In the genomic region with DNA sequence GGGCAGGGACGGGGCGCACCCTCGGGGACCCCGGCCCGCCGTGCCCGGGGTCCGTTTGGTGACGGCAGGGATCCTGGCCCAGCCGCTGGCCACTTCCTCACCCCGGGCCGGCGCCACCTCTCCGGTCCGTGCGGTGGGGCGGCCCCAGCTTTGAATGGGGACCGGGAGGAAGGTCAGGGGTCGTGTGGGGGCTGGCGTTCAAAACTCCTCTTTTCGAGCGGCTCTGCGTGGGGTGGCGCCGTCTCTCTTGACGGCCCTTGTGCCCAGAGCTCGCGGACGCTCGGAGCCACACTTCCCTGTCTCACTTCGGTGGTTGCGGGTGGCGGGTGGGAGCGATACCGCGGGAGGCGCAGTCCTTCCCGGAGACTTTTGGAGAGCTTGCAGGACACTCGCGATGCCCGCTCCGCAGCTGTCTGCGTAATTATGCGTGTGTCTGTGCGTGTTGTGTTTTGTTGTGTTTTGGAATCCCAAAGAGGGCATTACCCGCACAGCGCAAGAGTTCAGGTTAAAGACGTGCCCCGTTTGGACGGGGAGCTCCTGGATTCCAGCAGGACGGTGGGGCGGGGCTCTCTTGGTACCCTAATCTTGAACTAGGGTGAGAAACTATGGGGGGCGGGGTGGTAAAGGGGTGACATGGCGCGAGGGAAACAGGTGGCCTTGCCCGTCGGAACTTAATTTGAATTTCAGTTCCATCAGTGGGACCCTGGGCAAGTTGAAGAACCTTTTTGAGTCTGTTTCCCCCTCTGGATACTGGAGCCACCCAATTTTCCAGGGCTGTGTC, we compare ENCODE assay signal across 8 cellular contexts. TPM values are rescaled to one million over a fixed set of nuclear protein-coding genes. Genes with fewer than 3 reads are reported as not detected.
A peak's percentile ranks its signal among the peaks of the same experiment; 100 is the strongest.
DNase-seq lines count a peak whose midpoint lies in the region; ATAC-seq, FAIRE-seq and TF ChIP-seq lines count a peak whose summit lies in the region.

No MANE protein-coding gene starts in this region.

- peak; percentile 11 for ATAC-seq in GM19463 (IDR thresholded peaks at IDR 0.05; ENCODE audit: unreplicated experiment)
- no peak for ATAC-seq in HepG2
- ATAC-seq in thoracic aorta (ENCODE audit: insufficient number of reproducible peaks, low FRiP score, low read depth), result no peak

- POLR2A ChIA-PET in HepG2 (lab: Yijun Ruan, JAX), result no interaction called here

- FAIRE-seq in HepG2 (lab: Jason Lieb, UNC), result no peak

- TF ChIP-seq EP300 in Ishikawa (IDR thresholded peaks at IDR 0.05; ENCODE audit: borderline replicate concordance) (no peak), HepG2 (IDR thresholded peaks at IDR 0.05; ENCODE audit: low read depth in 2 of 2, low read length in 2 of 2) (no peak), HepG2 (CRISPR knock-in tag; IDR thresholded peaks at IDR 0.05; ENCODE audit: borderline replicate concordance) (no peak)

- H3K27ac ChIP-seq in BLaER1 treated with 17β-estradiol and CSF1 and Interleukin-3, amounts not matched to agents 10 nM and 100 nM, result peak overlapping the region; percentile 73 to 98 (median 93)
- H3K27ac ChIP-seq in HepG2 (ENCODE audit: extremely low read length, insufficient read depth, low read length) (no peak overlapping the region), thoracic aorta (no peak overlapping the region)

- peaks cover 21% of the 10 kb centered on the region for H3K4me1 Mint-ChIP-seq in brain

- H3K27ac Mint-ChIP-seq in brain, result peak overlapping the region in 1 of 5 experiments; percentile 47

- no TSS peak for BruUV-seq in HepG2 (replicated peaks; lab: Mats Ljungman, UMichigan)

- H3K27me3 Mint-ChIP-seq in brain, result peaks cover 69% of the 10 kb centered on the region

- H3K9me3 ChIP-seq in BLaER1 treated with 17β-estradiol and CSF1 and Interleukin-3, amounts not matched to agents 10 nM and 100 nM (replicated peaks in 1 of 11), result no peaks in the 10 kb centered on the region
- H3K9me3 ChIP-seq in HepG2 (ENCODE audit: low read length) (no peaks in the 10 kb centered on the region), thoracic aorta (no peaks in the 10 kb centered on the region)

- 60% methylated on average over 37 of the region's 57 CpGs for whole genome bisulfite sequencing in HepG2 (ENCODE audit: low lambda C conversion rate)

- no peak for TF ChIP-seq POLR2A in HepG2 (IDR thresholded peaks at IDR 0.05; ENCODE audit: insufficient read depth in 1 of 2, low read depth in 2 of 2, low read length in 2 of 2)

- H4K20me1 ChIP-seq in BLaER1 treated with 17β-estradiol and CSF1 and Interleukin-3, amounts not matched to agents 10 nM and 100 nM, result peaks cover 14 to 49% (median 41%) of the 10 kb centered on the region in 11 experiments; a peak in 20 of 22 replicates
- H4K20me1 ChIP-seq in HepG2 (ENCODE audit: insufficient read depth, low read length), result no peaks in the 10 kb centered on the region; the same call in 1 of the 2 replicates

- TF ChIP-seq RAD21 in Ishikawa (IDR thresholded peaks at IDR 0.05; ENCODE audit: low read depth) (no peak), HepG2 (CRISPR knock-in tag; IDR thresholded peaks at IDR 0.05) (no peak)

- intact Hi-C loops in HepG2 (cut with micrococcal nuclease; ENCODE audit: unreplicated experiment), result no loop called here

- CTCF ChIA-PET in HepG2 (lab: Yijun Ruan, JAX; ENCODE audit: low intra/inter-chr PET ratio, low total read pairs), result no interaction called here

- peaks cover 0 to 8% (median 0%) of the 10 kb centered on the region in 11 experiments; a peak in 2 of 22 replicates for H3K27me3 ChIP-seq in BLaER1 treated with 17β-estradiol and CSF1 and Interleukin-3, amounts not matched to agents 10 nM and 100 nM
- H3K27me3 ChIP-seq in HepG2 (ENCODE audit: control insufficient read depth in 1 of 2, insufficient read depth in 2 of 2, low read length in 2 of 2), result peaks cover 5 to 74% of the 10 kb centered on the region in 2 experiments; a peak in 4 of 5 replicates
- H3K27me3 ChIP-seq in thoracic aorta (replicated peaks; ENCODE audit: insufficient read depth), result no peaks in the 10 kb centered on the region

- H3K36me3 Mint-ChIP-seq in brain, result no peaks in the 10 kb centered on the region

- H3K4me1 ChIP-seq in BLaER1 treated with 17β-estradiol and CSF1 and Interleukin-3, amounts not matched to agents 10 nM and 100 nM, result peaks cover 52 to 72% (median 60%) of the 10 kb centered on the region in 10 experiments
- H3K4me1 ChIP-seq in HepG2 (ENCODE audit: insufficient read depth, low read length) (no peaks in the 10 kb centered on the region), thoracic aorta (ENCODE audit: control insufficient read depth in 1 of 2, low read depth in 2 of 2) (peaks cover 0 to 2% of the 10 kb centered on the region in 2 donors)

- peak overlapping the region; percentile 87 to 100 (median 98) for H3K4me2 ChIP-seq in BLaER1 treated with 17β-estradiol and CSF1 and Interleukin-3, amounts not matched to agents 10 nM and 100 nM
- peak overlapping the region; percentile 69 for H3K4me2 ChIP-seq in HepG2 (ENCODE audit: low read depth, low read length)

- DNase-seq in HepG2 (ENCODE audit: low spot score) (no peak), thoracic aorta (ENCODE audit: low spot score) (no peak), KBM-7 (no peak), NCI-H2029 treated with DMSO at 0.1 percent for 48 hours (lab: John Stamatoyannopoulos, UW) (no peak)

- no peaks in the 10 kb centered on the region for H3K79me2 ChIP-seq in HepG2 (ENCODE audit: insufficient read depth, low read length)

- H3K36me3 ChIP-seq in BLaER1 treated with 17β-estradiol and CSF1 and Interleukin-3, amounts not matched to agents 10 nM and 100 nM, result peaks cover 0 to 7% (median 0%) of the 10 kb centered on the region in 11 experiments; a peak in 1 of 22 replicates
- no peaks in the 10 kb centered on the region for H3K36me3 ChIP-seq in HepG2 (replicated peaks in 1 of 2; ENCODE audit: control insufficient read depth in 1 of 2, insufficient read depth in 2 of 2, low read length in 2 of 2)
- H3K36me3 ChIP-seq in thoracic aorta, result no peaks in the 10 kb centered on the region

- H3K9ac ChIP-seq in BLaER1 treated with 17β-estradiol and CSF1 and Interleukin-3, amounts not matched to agents 10 nM and 100 nM, result peak overlapping the region; percentile 85 to 99 (median 95)
- no peak overlapping the region for H3K9ac ChIP-seq in HepG2 (ENCODE audit: insufficient read depth, low read depth, low read length)

- no peak overlapping the region for H2AFZ ChIP-seq in HepG2 (ENCODE audit: low read length)

- peak overlapping the region; percentile 88 to 100 (median 98) for H3K4me3 ChIP-seq in BLaER1 treated with 17β-estradiol and CSF1 and Interleukin-3, amounts not matched to agents 10 nM and 100 nM
- H3K4me3 ChIP-seq in HepG2 (replicated peaks in 1 of 3; ENCODE audit: insufficient read depth in 1 of 3, low read depth in 2 of 3, low read length in 3 of 3), result peak overlapping the region in 2 of 3 experiments; percentile 8 to 65; a peak in 1 of 6 replicates
- H3K4me3 ChIP-seq in thoracic aorta, result peak overlapping the region; percentile 72

- in situ Hi-C loops in HepG2 (cut with HindIII; ENCODE audit: extremely low pct_ligation_motif_present, low pct_unique_long_range_greater_than_20kb) (no loop called here), KBM-7 (cut with MboI; ENCODE audit: low pct_unique_long_range_greater_than_20kb, low sequenced_read_pairs) (no loop called here)

- peak overlapping the region; percentile 79 to 87 (median 85) for H3K4me3 Mint-ChIP-seq in brain

- TF ChIP-seq CTCF in brain (conservative IDR thresholded peaks at IDR 0.05) (no peak), HepG2 (CRISPR knock-in tag; IDR thresholded peaks at IDR 0.05) (no peak), thoracic aorta (IDR thresholded peaks at IDR 0.05) (no peak)

- H3K9me3 Mint-ChIP-seq in brain, result peaks cover 0 to 22% (median 3%) of the 10 kb centered on the region in 5 experiments

TF ChIP-seq in Ishikawa, 13 proteins besides CTCF, POLR2A, EP300 and RAD21 (continues in another document):
- TF ChIP-seq ZBTB7A (IDR thresholded peaks at IDR 0.05; ENCODE audit: low read depth), result peak; percentile 77; the same call in 1 of the 2 replicates

TF ChIP-seq in HepG2, 621 proteins besides CTCF, POLR2A, EP300 and RAD21 (continues in another document):
- no peak for TF ChIP-seq ZNF577 (CRISPR knock-in tag; IDR thresholded peaks at IDR 0.05; ENCODE audit: borderline replicate concordance, low read depth)
- 0 out of 2 replicates have a peak, but pooled peaks have one; percentile 21 for TF ChIP-seq ZNF547 (CRISPR knock-in tag; IDR thresholded peaks at IDR 0.05)
- TF ChIP-seq, protein P1, sequence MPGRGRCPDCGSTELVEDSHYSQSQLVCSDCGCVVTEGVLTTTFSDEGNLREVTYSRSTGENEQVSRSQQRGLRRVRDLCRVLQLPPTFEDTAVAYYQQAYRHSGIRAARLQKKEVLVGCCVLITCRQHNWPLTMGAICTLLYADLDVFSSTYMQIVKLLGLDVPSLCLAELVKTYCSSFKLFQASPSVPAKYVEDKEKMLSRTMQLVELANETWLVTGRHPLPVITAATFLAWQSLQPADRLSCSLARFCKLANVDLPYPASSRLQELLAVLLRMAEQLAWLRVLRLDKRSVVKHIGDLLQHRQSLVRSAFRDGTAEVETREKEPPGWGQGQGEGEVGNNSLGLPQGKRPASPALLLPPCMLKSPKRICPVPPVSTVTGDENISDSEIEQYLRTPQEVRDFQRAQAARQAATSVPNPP (CRISPR knock-in tag; IDR thresholded peaks at IDR 0.05), result no peak

RNA-seq across cellular contexts. Expression of gene PLCG2, which starts 0.6 kb away (rescaled TPM):
- polyA plus RNA-seq in brain (ENCODE audit: insufficient read depth, low read depth, low replicate concordance) (6.8 TPM), HepG2 (2011; rRNA removed) (0.18 and 0.63 TPM in 2 replicates)
- total RNA-seq in HepG2 (2016; rRNA removed; fragmentation: Illumina TruSeq; extraction: Trizol) (0.13 TPM in 1 of 2 replicates, not detected in the other), thoracic aorta (10 to 100 TPM; 11.6 to 30.9 TPM)
- under 0.01 TPM in 1 of 2 replicates, not detected in the other for total RNA-seq in HepG2 (2016; cell fraction: cytosol; rRNA removed; fragmentation: Illumina TruSeq; extraction: Trizol; ENCODE audit: low read depth)
- total RNA-seq in HepG2 (2016; cell fraction: insoluble cytoplasmic fraction; rRNA removed; fragmentation: Illumina TruSeq; extraction: Trizol), result 0.06 TPM in 1 of 2 replicates, not detected in the other
- total RNA-seq in HepG2 (2016; cell fraction: membrane; rRNA removed; fragmentation: Illumina TruSeq; extraction: Trizol), result not detected in 2 replicates
- not detected in 2 replicates for total RNA-seq in HepG2 (2016; cell fraction: nucleus; rRNA removed; fragmentation: Illumina TruSeq; extraction: Trizol)
- polyA plus RNA-seq in HepG2 (2011; cell fraction: cytosol; rRNA removed), result 0.31 and 0.46 TPM in 2 replicates
- 1.1 and 2.2 TPM in 2 replicates for polyA plus RNA-seq in HepG2 (2011; cell fraction: nucleus; rRNA removed)
- 1.6 and 2.5 TPM in 2 replicates for polyA plus RNA-seq in HepG2 (2012)
- polyA plus RNA-seq in HepG2 (2016; cell fraction: cytosol; fragmentation: Illumina TruSeq; extraction: Trizol; ENCODE audit: low read depth), result not detected in 2 replicates
- polyA plus RNA-seq in HepG2 (2016; cell fraction: insoluble cytoplasmic fraction; fragmentation: Illumina TruSeq; extraction: Trizol; ENCODE audit: low read depth), result not detected in 2 replicates
- polyA plus RNA-seq in HepG2 (2016; cell fraction: membrane; fragmentation: Illumina TruSeq; extraction: Trizol; ENCODE audit: low read depth), result not detected in 2 replicates
- not detected in 2 replicates for polyA plus RNA-seq in HepG2 (2016; cell fraction: nucleus; fragmentation: Illumina TruSeq; extraction: Trizol; ENCODE audit: insufficient read depth, low read depth)
- polyA minus RNA-seq in HepG2 (2011; rRNA and poly(A)+ RNA removed; ENCODE audit: low replicate concordance), result 4.0 and 7.0 TPM in 2 replicates
- not detected in 2 replicates for polyA minus RNA-seq in HepG2 (2011; cell fraction: cytosol; rRNA and poly(A)+ RNA removed)
- 1.1 and 2.3 TPM in 2 replicates for polyA minus RNA-seq in HepG2 (2011; cell fraction: nucleus; rRNA and poly(A)+ RNA removed)

Comparison
In these comparisons a context has a peak if more than half of its experiments do, and no peak if none do; other contexts are left out.
1. H3K27ac ChIP-seq: peak in BLaER1 treated with 17β-estradiol and CSF1 and Interleukin-3, amounts not matched to agents 10 nM and 100 nM (11 of 11); none in HepG2 (single experiment) and thoracic aorta (0 of 2).
2. H3K4me3 ChIP-seq: peak in every context shown above with its lines; median percentile 98 in BLaER1 treated with 17β-estradiol and CSF1 and Interleukin-3, amounts not matched to agents 10 nM and 100 nM; 72 in thoracic aorta; 36 in HepG2.
3. RNA of gene PLCG2, which starts 0.6 kb away (total RNA-seq): 11.6 to 30.9 TPM in thoracic aorta; under 0.01 to 0.13 TPM in HepG2; every median in the first group is over 10 times any median in the second.